ENCODE assay signal across 2 cellular contexts in genomic region chr16:4733747-4734062, GRCh38.
TF ChIP-seq lines count a peak whose summit lies in the region.

No MANE protein-coding gene starts in this region.

TF ChIP-seq in H1, 55 proteins besides CTCF, POLR2A, EP300 and RAD21:
- no peak for TF ChIP-seq HDAC2 (IDR thresholded peaks at IDR 0.05; ENCODE audit: borderline replicate concordance in 1 of 2, low read depth in 2 of 2, low read length in 2 of 2)
- no peak for TF ChIP-seq SP1 (IDR thresholded peaks at IDR 0.05; ENCODE audit: low read depth, low read length)
- no peak for TF ChIP-seq CBX5 (IDR thresholded peaks at IDR 0.05; ENCODE audit: low read depth, low read length)

TF ChIP-seq in neural cell, 6 proteins besides CTCF, POLR2A, EP300 and RAD21:
- TF ChIP-seq MXI1 (conservative IDR thresholded peaks at IDR 0.05; ENCODE audit: poor library complexity, severe bottlenecking) (no peak), EZH2 (IDR thresholded peaks at IDR 0.05; ENCODE audit: borderline replicate concordance, insufficient read depth, low read length, poor library complexity, severe bottlenecking) (no peak), POLR2AphosphoS5 (IDR thresholded peaks at IDR 0.05) (no peak), SMC3 (conservative IDR thresholded peaks at IDR 0.05; ENCODE audit: poor library complexity) (no peak), REST (IDR thresholded peaks at IDR 0.05; ENCODE audit: borderline replicate concordance) (peak; percentile 13), TAF1 (IDR thresholded peaks at IDR 0.05; ENCODE audit: low read depth) (no peak)
TF ChIP-seq in neural cell: peak in this region for 1.
